23 cellular contexts compared by ENCODE assay signal in genomic region chr11:12460441-12460840, GRCh38.
A peak's percentile ranks its signal among the peaks of the same experiment; 100 is the strongest.
DNase-seq lines count a peak whose midpoint lies in the region; ATAC-seq and TF ChIP-seq lines count a peak whose summit lies in the region.
"Had no signal": no experiment of that assay in that cellular context is flagged by ENCODE, and none has a peak within 500 bp of the region (broad histone marks: within the 10 kb centered on the region; RNA-seq: fewer than 3 reads in every experiment).

No MANE protein-coding gene starts in this region.

- H3K36me3 ChIP-seq in muscle layer of duodenum (ENCODE audit: control insufficient read depth in 1 of 2, insufficient read depth in 2 of 2, low read length in 2 of 2) (peaks cover 0 to 9% of the 10 kb centered on the region in 2 donors), transverse colon (no peaks in the 10 kb centered on the region)
- H3K36me3 ChIP-seq: left lung, upper lobe of right lung had no signal

- peaks cover 65% of the 10 kb centered on the region for H3K4me1 Mint-ChIP-seq in chondrocyte (ENCODE audit: low read depth)
- H3K4me1 Mint-ChIP-seq: activated CD8-positive, alpha-beta memory T cell treated with anti-CD3 and anti-CD28 coated beads, Interleukin-2, amount 10 ng/mL, durations not matched to agents 7 days and 5 days; activated naive CD8-positive, alpha-beta T cell treated with anti-CD3 and anti-CD28 coated beads, Interleukin-2, amount 10 ng/mL, durations not matched to agents 7 days and 5 days; activated T-helper 17 cell treated with anti-CD3 and anti-CD28 coated beads, Interleukin-2, amount 50 U/mL, for 72 hours had no signal

- peaks cover 2% of the 10 kb centered on the region for H3K36me3 Mint-ChIP-seq in chondrocyte (ENCODE audit: low read depth)
- H3K36me3 Mint-ChIP-seq: activated CD8-positive, alpha-beta memory T cell treated with anti-CD3 and anti-CD28 coated beads, Interleukin-2, amount 10 ng/mL, durations not matched to agents 7 days and 5 days; activated naive CD8-positive, alpha-beta T cell treated with anti-CD3 and anti-CD28 coated beads, Interleukin-2, amount 10 ng/mL, durations not matched to agents 7 days and 5 days had no signal

- H3K27me3 Mint-ChIP-seq in chondrocyte (ENCODE audit: low read depth): no peaks in the 10 kb centered on the region
- H3K27me3 Mint-ChIP-seq: activated T-helper 17 cell treated with anti-CD3 and anti-CD28 coated beads, Interleukin-2, amount 50 U/mL, for 72 hours had no signal

- peak overlapping the region; percentile 80 for H3K27ac Mint-ChIP-seq in chondrocyte (ENCODE audit: unreplicated experiment)
- H3K27ac Mint-ChIP-seq: activated CD8-positive, alpha-beta memory T cell treated with anti-CD3 and anti-CD28 coated beads, Interleukin-2, amount 10 ng/mL, durations not matched to agents 7 days and 5 days; activated naive CD8-positive, alpha-beta T cell treated with anti-CD3 and anti-CD28 coated beads, Interleukin-2, amount 10 ng/mL, durations not matched to agents 7 days and 5 days; activated T-helper 17 cell treated with anti-CD3 and anti-CD28 coated beads, Interleukin-2, amount 50 U/mL, for 72 hours had no signal

- H3K27me3 ChIP-seq in muscle layer of duodenum (ENCODE audit: low read depth, low read length): no peaks in the 10 kb centered on the region
- H3K27me3 ChIP-seq in transverse colon: no peaks in the 10 kb centered on the region
- H3K27me3 ChIP-seq: left lung, upper lobe of right lung had no signal

- peaks cover 4% of the 10 kb centered on the region for H3K9me3 Mint-ChIP-seq in chondrocyte (ENCODE audit: low read depth)
- H3K9me3 Mint-ChIP-seq: activated T-helper 17 cell treated with anti-CD3 and anti-CD28 coated beads, Interleukin-2, amount 50 U/mL, for 72 hours had no signal

- no peak for ATAC-seq in GM18502 (IDR thresholded peaks at IDR 0.05; ENCODE audit: poor library complexity, unreplicated experiment)
- ATAC-seq: A549; activated CD8-positive, alpha-beta memory T cell treated with anti-CD3 and anti-CD28 coated beads, Interleukin-2, amount 10 ng/mL, durations not matched to agents 7 days and 5 days; activated T-helper 17 cell treated with anti-CD3 and anti-CD28 coated beads, Interleukin-2, amount 50 U/mL, for 72 hours; GM12878; left lung; Right ventricle myocardium inferior; sciatic nerve; upper lobe of right lung had no signal

- DNase-seq in NCI-H345 (lab: John Stamatoyannopoulos, UW) (peak; percentile 62), NCI-H345 treated with DMSO at 0.1 percent for 48 hours (lab: John Stamatoyannopoulos, UW; ENCODE audit: unreplicated experiment) (no peak), chondrocyte (ENCODE audit: low spot score) (no peak), transverse colon (no peak), DMS114 treated with DMSO at 0.1 percent for 48 hours (lab: John Stamatoyannopoulos, UW; ENCODE audit: unreplicated experiment) (no peak)
- DNase-seq in effector CD4-positive, alpha-beta T cell: no peak
- DNase-seq: activated CD8-positive, alpha-beta memory T cell treated with anti-CD3 and anti-CD28 coated beads, Interleukin-2, amount 10 ng/mL, durations not matched to agents 7 days and 5 days; activated naive CD8-positive, alpha-beta T cell treated with anti-CD3 and anti-CD28 coated beads, Interleukin-2, amount 10 ng/mL, durations not matched to agents 7 days and 5 days; left lung; NCI-H510A; occipital lobe; stimulated activated CD4-positive, alpha-beta T cell treated with anti-CD3 and anti-CD28 coated beads, Interleukin-1b, Interleukin-23, amount 100 ng/mL, for 48 hours; stimulated activated naive CD4-positive, alpha-beta T cell treated with Interleukin-2 at 50 U/mL for 16 hours; SW 1271; upper lobe of right lung had no signal

- in situ Hi-C loops in transverse colon (cut with MboI; ENCODE audit: low pct_ligation_motif_present in 1 of 4, low pct_unique_long_range_greater_than_20kb in 1 of 4, low sequenced_read_pairs in 3 of 4): no loop called here

- peaks cover 0 to 4% of the 10 kb centered on the region in 2 donors for H3K9me3 ChIP-seq in muscle layer of duodenum (ENCODE audit: control insufficient read depth in 1 of 2, low read length in 2 of 2)
- H3K9me3 ChIP-seq in transverse colon: no peaks in the 10 kb centered on the region
- H3K9me3 ChIP-seq: upper lobe of right lung had no signal

- H3K27ac ChIP-seq in muscle layer of duodenum (ENCODE audit: low read length): peak overlapping the region; percentile 15
- peak overlapping the region; percentile 65 to 85 (median 78) for H3K27ac ChIP-seq in transverse colon
- H3K27ac ChIP-seq: A549, C4-2B, left lung, upper lobe of right lung had no signal

- no peak for TF ChIP-seq EP300 in transverse colon (IDR thresholded peaks at IDR 0.05; ENCODE audit: low read depth)

- H3K4me1 ChIP-seq in muscle layer of duodenum (ENCODE audit: control insufficient read depth in 1 of 2, insufficient read depth in 2 of 2, low read length in 2 of 2) (peaks cover 0 to 41% of the 10 kb centered on the region in 2 donors), transverse colon (peaks cover 4 to 27% (median 18%) of the 10 kb centered on the region in 4 donors)
- H3K4me1 ChIP-seq: A549, left lung had no signal

- TF ChIP-seq CTCF in chondrocyte (IDR thresholded peaks at IDR 0.05): no peak
- TF ChIP-seq CTCF in transverse colon (IDR thresholded peaks at IDR 0.05): no peak

- intact Hi-C loops in transverse colon (cut with DNase I; ENCODE audit: low total_unique reads): no loop called here

- 77 to 100% methylated on average over 1 to 4 of the region's 4 CpGs for WGBS in transverse colon (ENCODE audit: low coverage in 1 of 2), 2 donors

- no peak for TF ChIP-seq POLR2A in transverse colon (IDR thresholded peaks at IDR 0.05)

- H3K4me3 ChIP-seq in muscle layer of duodenum (ENCODE audit: low read depth in 1 of 2, low read length in 2 of 2) (no peak overlapping the region), transverse colon (no peak overlapping the region)
- H3K4me3 ChIP-seq: A549, GM12878, left lung, upper lobe of right lung had no signal

- H3K4me3 Mint-ChIP-seq in chondrocyte (ENCODE audit: unreplicated experiment): no peak overlapping the region
- H3K4me3 Mint-ChIP-seq: activated CD8-positive, alpha-beta memory T cell treated with anti-CD3 and anti-CD28 coated beads, Interleukin-2, amount 10 ng/mL, durations not matched to agents 7 days and 5 days; activated naive CD8-positive, alpha-beta T cell treated with anti-CD3 and anti-CD28 coated beads, Interleukin-2, amount 10 ng/mL, durations not matched to agents 7 days and 5 days; activated T-helper 17 cell treated with anti-CD3 and anti-CD28 coated beads, Interleukin-2, amount 50 U/mL, for 72 hours had no signal
